Comparison of ENCODE assay signal across 8 cellular contexts in the genomic region with DNA sequence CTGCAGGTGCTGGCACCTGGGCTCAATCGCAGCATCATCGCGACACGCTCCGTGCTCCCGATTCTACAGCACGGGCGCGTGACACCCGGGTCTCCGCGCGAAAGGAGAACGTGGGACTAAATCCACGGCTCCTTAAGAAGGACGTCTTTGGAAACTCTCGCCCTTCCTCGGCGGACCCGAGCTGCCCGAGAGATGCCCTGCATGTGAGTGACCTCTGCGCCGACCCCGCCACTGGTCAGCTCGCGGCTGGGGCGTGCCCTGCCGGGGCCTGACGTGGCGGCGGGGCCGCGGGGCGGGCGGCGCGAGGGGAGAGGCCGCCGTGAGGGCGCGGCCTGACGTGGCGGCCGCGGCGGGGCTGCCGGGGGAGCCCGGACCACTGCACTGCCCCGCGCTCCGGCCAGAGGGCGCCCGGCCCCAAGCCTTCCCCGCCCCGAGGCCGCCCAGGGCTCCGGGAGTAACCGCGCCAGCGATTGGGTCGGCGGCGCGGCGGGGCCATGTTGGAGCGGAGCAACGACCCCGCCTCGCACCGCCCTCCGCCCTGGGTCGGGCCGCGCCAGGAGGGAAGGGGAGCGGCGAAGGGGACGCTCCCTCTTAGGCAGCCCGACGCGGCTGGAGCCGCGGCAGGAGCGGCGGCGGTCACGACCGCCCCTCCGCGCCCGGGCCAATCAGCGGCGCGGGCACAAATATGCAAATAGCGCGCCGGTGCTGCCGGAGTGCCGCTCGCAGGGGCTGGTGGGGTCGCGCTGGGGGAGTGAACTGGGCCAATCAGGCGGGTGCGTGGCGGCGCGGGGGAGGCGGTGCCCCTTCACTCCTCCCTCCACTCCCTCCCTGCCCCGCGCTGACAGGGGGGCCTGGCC.
DNase-seq lines count a peak whose midpoint lies in the region; ATAC-seq and TF ChIP-seq lines count a peak whose summit lies in the region.

No MANE protein-coding gene starts in this region.

- peak; percentile 14 for TF ChIP-seq CTCF in kidney epithelial cell (IDR thresholded peaks at IDR 0.05; ENCODE audit: insufficient read depth, low read length, poor library complexity, severe bottlenecking)

- ATAC-seq in GM19043 (IDR thresholded peaks at IDR 0.05; ENCODE audit: low read depth, unreplicated experiment) = peak; percentile 77
- peak; percentile 90 for ATAC-seq in HG03354 (IDR thresholded peaks at IDR 0.05; ENCODE audit: poor library complexity, severe bottlenecking, unreplicated experiment)
- ATAC-seq in activated CD4-positive, CD25-positive, alpha-beta regulatory T cell treated with anti-CD3 and anti-CD28 coated beads, Interleukin-2, amount 50 U/mL, for 24 hours = peak; percentile 85 to 91

- no peaks in the 10 kb centered on the region for H3K36me3 ChIP-seq in kidney epithelial cell (ENCODE audit: control insufficient read depth, insufficient read depth, low read length)

- no peaks in the 10 kb centered on the region for H3K27me3 ChIP-seq in kidney epithelial cell (ENCODE audit: control insufficient read depth, insufficient read depth, low read length)

- peak; percentile 87 to 93 for DNase-seq in AML-193 (lab: John Stamatoyannopoulos, UW)
- peak; percentile 76 for DNase-seq in NCI-H345 treated with DMSO at 0.1 percent for 48 hours (lab: John Stamatoyannopoulos, UW; ENCODE audit: unreplicated experiment)
- DNase-seq in cerebellar cortex (ENCODE audit: low spot score) = peak; percentile 90
- peak; percentile 58 for DNase-seq in kidney epithelial cell (ENCODE audit: low read depth)
- peak; percentile 95 for DNase-seq in stimulated activated CD4-positive, alpha-beta T cell treated with anti-CD3 and anti-CD28 coated beads, Interleukin-15, amount 100 ng/mL, for 24 hours

- peak overlapping the region; percentile 78 for H3K4me3 ChIP-seq in kidney epithelial cell (ENCODE audit: low read depth, low read length)

Comparison
In these comparisons a context has a peak if more than half of its experiments do, and no peak if none do; other contexts are left out.
1. Peak in every context shown above with its lines: DNase-seq, ATAC-seq and H3K4me3 ChIP-seq.